8 cellular contexts compared by ENCODE assay signal in the genomic region with DNA sequence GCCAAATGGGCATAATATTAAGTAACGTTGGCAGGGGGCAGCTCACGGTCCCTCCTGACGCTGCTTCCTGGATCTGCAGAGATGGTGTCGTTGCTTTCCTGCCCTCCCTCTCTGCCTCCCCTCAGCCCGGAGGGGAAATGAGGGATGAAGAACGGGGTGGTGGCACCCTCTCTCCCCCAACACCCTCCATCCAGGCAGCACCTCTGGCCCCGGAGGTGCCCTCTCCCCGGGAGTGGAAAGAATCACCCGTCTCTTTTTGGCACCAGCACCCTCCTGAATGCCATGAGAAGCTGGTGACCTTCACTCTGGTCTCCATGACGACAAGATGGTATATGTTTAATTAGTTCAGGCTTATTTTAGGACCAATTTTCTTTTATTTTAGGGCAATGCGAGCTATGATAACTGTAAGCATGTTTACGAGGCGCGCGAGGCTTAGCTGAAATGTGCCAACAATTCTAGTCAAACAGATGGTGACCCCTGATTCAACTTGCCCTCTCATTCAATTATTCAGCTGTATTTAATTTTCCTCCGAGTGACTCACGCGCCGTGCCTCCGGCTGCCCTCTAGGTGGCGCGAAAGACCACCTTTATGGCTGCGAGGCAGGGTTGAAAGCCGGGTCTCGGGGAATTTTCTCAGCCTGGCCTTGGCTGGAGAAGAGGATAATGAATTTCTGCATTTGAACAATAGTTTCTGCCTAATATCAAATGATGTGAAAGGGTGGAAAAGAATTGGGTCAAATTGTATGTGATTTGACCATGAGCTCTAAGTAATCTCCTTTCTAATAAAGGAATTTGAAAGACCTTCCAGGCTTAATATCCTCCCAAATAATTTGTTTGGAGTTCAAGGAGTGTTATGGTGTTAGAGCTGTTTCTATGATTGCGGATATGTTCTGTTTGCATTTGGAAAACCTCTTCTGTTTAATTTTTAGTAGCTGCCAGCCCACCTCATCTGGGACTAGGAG.
DNase-seq lines count a peak whose midpoint lies in the region; ATAC-seq, FAIRE-seq and TF ChIP-seq lines count a peak whose summit lies in the region.

No MANE protein-coding gene starts in this region.

- POLR2A ChIA-PET in AG04450 (lab: Yijun Ruan, JAX) = no interaction called here

- CTCF ChIA-PET in AG04450 (lab: Charles Lee) = interaction anchor here (0.6 to 5.5 kb wide), 48 partner anchors 9 to 1902 kb away, joined by 3 to 121 read pairs (median 4); no protein-coding TSS in a partner anchor

- ATAC-seq in right lobe of liver (peak; percentile 80 to 96 (median 88)), GM21381 (IDR thresholded peaks at IDR 0.05; ENCODE audit: unreplicated experiment) (no peak)

- DNase-seq in AG04450 (ENCODE audit: low read depth, low spot score) (peak; percentile 61), GM18507 (ENCODE audit: extremely low spot score, insufficient read length, low read depth) (peak; percentile 37), NCI-H345 treated with DMSO at 0.1 percent for 48 hours (lab: John Stamatoyannopoulos, UW; ENCODE audit: unreplicated experiment) (peak; percentile 71), dorsolateral prefrontal cortex (peak; percentile 66 to 86 (median 80)), right lobe of liver (peak; percentile 70 to 75 (median 71))
- DNase-seq in activated CD4-positive, alpha-beta T cell treated with anti-CD3 and anti-CD28 coated beads for 48 hours = peak; percentile 69
- peak; percentile 5 to 14 (median 9) for DNase-seq in stimulated activated CD4-positive, alpha-beta T cell treated with anti-CD3 and anti-CD28 coated beads, TNF-alpha, amount 100 ng/mL, for 4 hours (ENCODE audit: low read depth in 3 of 3)

- H3K4me1 ChIP-seq in right lobe of liver = no peaks in the 10 kb centered on the region

- WGBS in right lobe of liver (ENCODE audit: insufficient coverage, low coverage, low lambda C conversion rate, missing lambda C conversion rate) = 3% methylated on average over 17 of the region's 26 CpGs

- FAIRE-seq in GM18507 (lab: Jason Lieb, UNC) = no peak

- no peak for TF ChIP-seq POLR2A in right lobe of liver (IDR thresholded peaks at IDR 0.05)

- peak; percentile 90 for TF ChIP-seq CTCF in AG04450 (IDR thresholded peaks at IDR 0.05; ENCODE audit: low read depth, low read length)
- TF ChIP-seq CTCF in dorsolateral prefrontal cortex (IDR thresholded peaks at IDR 0.05 in 54 of 56, conservative IDR thresholded peaks at IDR 0.05 in 2 of 56; ENCODE audit: low read depth in 1 of 56, partially characterized antibody in 56 of 56) = peak; percentile 85 to 99 (median 94)
- TF ChIP-seq CTCF in right lobe of liver (IDR thresholded peaks at IDR 0.05) = peak; percentile 79 to 92 (median 90)

- H3K4me3 ChIP-seq in AG04450 (ENCODE audit: low read depth, low read length) = no peak overlapping the region
- H3K4me3 ChIP-seq in dorsolateral prefrontal cortex = peak overlapping the region in 50 of 59 donors; percentile 1 to 52 (median 32)
- no peak overlapping the region for H3K4me3 ChIP-seq in right lobe of liver

- H3K27ac ChIP-seq in AG04450 (ENCODE audit: low read depth, low read length) = no peak overlapping the region
- H3K27ac ChIP-seq in dorsolateral prefrontal cortex = peak overlapping the region in 45 of 59 donors; percentile 1 to 77 (median 43)
- H3K27ac ChIP-seq in right lobe of liver = no peak overlapping the region

- H3K9me3 ChIP-seq in AG04450 (ENCODE audit: control insufficient read depth, insufficient read depth, low read length) (no peaks in the 10 kb centered on the region; the same call in 1 of the 2 replicates), right lobe of liver (no peaks in the 10 kb centered on the region)

- H3K27me3 ChIP-seq in AG04450 (ENCODE audit: control insufficient read depth, insufficient read depth, low read length) (peaks cover 17% of the 10 kb centered on the region), dorsolateral prefrontal cortex (no peaks in the 10 kb centered on the region), right lobe of liver (no peaks in the 10 kb centered on the region)

- H3K36me3 ChIP-seq in right lobe of liver = no peaks in the 10 kb centered on the region

- intact Hi-C loops in dorsolateral prefrontal cortex (cut with DNase I) = loop anchor here in 1 of 2 donors (5.0 to 10.0 kb wide), 3 partner anchors 862 to 1642 kb away; no protein-coding TSS in a partner anchor
- intact Hi-C loops in right lobe of liver (cut with DNase I) = no loop called here

Comparison
In these comparisons a context has a peak if more than half of its experiments do, and no peak if none do; other contexts are left out.
1. DNase-seq: peak in every context shown above with its lines; median percentile 80 in dorsolateral prefrontal cortex; 71 in NCI-H345 treated with DMSO at 0.1 percent for 48 hours; 71 in right lobe of liver; 69 in activated CD4-positive, alpha-beta T cell treated with anti-CD3 and anti-CD28 coated beads for 48 hours; 61 in AG04450; 37 in GM18507; 9 in stimulated activated CD4-positive, alpha-beta T cell treated with anti-CD3 and anti-CD28 coated beads, TNF-alpha, amount 100 ng/mL, for 4 hours.
2. H3K27ac ChIP-seq: peak in dorsolateral prefrontal cortex (45 of 59); none in AG04450 (single experiment) and right lobe of liver (0 of 3).
3. H3K4me3 ChIP-seq: peak in dorsolateral prefrontal cortex (50 of 59); none in AG04450 (single experiment) and right lobe of liver (0 of 3).
4. Peak in every context shown above with its lines, with median percentiles within 50 percentile points of each other: CTCF ChIP-seq.